In the genomic region with DNA sequence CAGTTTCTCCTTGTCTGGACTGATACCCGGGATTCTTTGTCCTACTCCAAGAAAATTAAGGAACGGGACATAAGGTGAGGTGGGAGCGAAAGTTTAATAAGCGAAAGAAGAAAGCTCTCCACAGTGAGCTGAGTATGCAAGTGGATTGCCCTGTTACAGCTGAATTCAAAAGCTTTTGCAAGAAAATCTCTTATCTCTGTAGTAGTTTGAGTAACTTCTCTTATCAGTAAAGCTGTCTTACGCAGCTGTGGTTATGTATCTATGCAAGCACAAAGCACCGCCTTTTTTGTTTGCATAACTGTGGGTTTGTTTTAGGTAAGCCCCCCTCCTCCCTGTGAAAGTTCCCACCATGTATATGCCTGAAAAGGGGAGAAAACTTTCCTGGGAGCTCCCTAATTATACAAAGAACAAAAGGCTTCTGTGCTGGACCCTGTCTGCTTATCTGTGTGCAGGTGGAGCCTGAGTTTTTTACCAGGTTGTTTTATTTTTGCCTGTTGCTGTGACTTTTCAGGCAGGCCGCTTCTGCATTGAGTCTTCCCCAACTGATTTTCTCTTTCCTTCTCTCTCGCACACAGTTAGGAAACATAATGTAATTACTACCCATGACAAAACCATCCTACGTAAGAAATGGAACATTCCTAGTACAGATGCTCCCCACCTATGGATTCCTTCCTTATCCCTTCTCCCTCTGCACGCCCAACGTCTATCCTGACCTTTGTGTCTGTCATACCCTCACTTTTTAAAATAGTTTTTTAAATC, we compare ENCODE assay signal across 1 cellular context.
A peak's percentile ranks its signal among the peaks of the same experiment; 100 is the strongest.
TF ChIP-seq lines count a peak whose summit lies in the region.

No MANE protein-coding gene starts in this region.

TF ChIP-seq in K562, 482 proteins besides CTCF, POLR2A, EP300 and RAD21 (continued from another document and continues in another):
- TF ChIP-seq TFAP4 (CRISPR knock-in tag; IDR thresholded peaks at IDR 0.05; ENCODE audit: borderline replicate concordance) (no peak), TEAD1 (CRISPR knock-in tag; IDR thresholded peaks at IDR 0.05) (peak in 1 of 2 experiments; percentile 92; a peak in 2 of 4 replicates), TBL1XR1 (IDR thresholded peaks at IDR 0.05; ENCODE audit: low read length in 2 of 2) (peak in 1 of 2 experiments; percentile 47; a peak in 1 of 4 replicates), LCOR (CRISPR knock-in tag; IDR thresholded peaks at IDR 0.05) (0 out of 2 replicates have a peak, but pooled peaks have one; percentile 28), ZNF561 (CRISPR knock-in tag; conservative IDR thresholded peaks at IDR 0.05) (no peak), MTA2 (IDR thresholded peaks at IDR 0.05; ENCODE audit: low read depth) (peak; percentile 63; the same call in 1 of the 2 replicates), HMG20B (CRISPR knock-in tag; IDR thresholded peaks at IDR 0.05) (no peak), KAT7 (CRISPR knock-in tag; IDR thresholded peaks at IDR 0.05; ENCODE audit: borderline replicate concordance) (no peak), PHB2 (IDR thresholded peaks at IDR 0.05; ENCODE audit: low read depth) (no peak), XRCC4 (IDR thresholded peaks at IDR 0.05; ENCODE audit: extremely low read depth, insufficient read depth, insufficient read length) (no peak), RUNX1 (IDR thresholded peaks at IDR 0.05; ENCODE audit: low read depth) (no peak), PRMT5 (CRISPR knock-in tag; IDR thresholded peaks at IDR 0.05) (no peak), NCOA1 (IDR thresholded peaks at IDR 0.05; ENCODE audit: low read depth) (no peak), SREBF1 (IDR thresholded peaks at IDR 0.05; ENCODE audit: borderline replicate concordance, low read depth, low read length) (no peak), HMG20A (CRISPR knock-in tag; conservative IDR thresholded peaks at IDR 0.05) (no peak), NFIC (IDR thresholded peaks at IDR 0.05) (no peak), IRF9 (tag; IDR thresholded peaks at IDR 0.05) (no peak), ETV1 (tag; conservative IDR thresholded peaks at IDR 0.05; ENCODE audit: low read depth) (no peak), PBX2 (CRISPR knock-in tag; IDR thresholded peaks at IDR 0.05; ENCODE audit: low read depth) (no peak), PBX2 (tag; conservative IDR thresholded peaks at IDR 0.05; ENCODE audit: low read depth) (no peak)
- TF ChIP-seq, protein P1, sequence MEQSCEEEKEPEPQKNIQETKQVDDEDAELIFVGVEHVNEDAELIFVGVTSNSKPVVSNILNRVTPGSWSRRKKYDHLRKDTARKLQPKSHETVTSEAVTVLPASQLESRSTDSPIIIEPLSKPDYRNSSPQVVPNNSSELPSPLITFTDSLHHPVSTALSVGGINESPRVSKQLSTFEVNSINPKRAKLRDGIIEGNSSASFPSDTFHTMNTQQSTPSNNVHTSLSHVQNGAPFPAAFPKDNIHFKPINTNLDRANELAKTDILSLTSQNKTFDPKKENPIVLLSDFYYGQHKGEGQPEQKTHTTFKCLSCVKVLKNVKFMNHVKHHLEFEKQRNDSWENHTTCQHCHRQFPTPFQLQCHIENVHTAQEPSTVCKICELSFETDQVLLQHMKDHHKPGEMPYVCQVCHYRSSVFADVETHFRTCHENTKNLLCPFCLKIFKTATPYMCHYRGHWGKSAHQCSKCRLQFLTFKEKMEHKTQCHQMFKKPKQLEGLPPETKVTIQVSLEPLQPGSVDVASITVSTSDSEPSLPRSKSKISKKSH (CRISPR knock-in tag; IDR thresholded peaks at IDR 0.05), result no peak
- TF ChIP-seq, protein P2, sequence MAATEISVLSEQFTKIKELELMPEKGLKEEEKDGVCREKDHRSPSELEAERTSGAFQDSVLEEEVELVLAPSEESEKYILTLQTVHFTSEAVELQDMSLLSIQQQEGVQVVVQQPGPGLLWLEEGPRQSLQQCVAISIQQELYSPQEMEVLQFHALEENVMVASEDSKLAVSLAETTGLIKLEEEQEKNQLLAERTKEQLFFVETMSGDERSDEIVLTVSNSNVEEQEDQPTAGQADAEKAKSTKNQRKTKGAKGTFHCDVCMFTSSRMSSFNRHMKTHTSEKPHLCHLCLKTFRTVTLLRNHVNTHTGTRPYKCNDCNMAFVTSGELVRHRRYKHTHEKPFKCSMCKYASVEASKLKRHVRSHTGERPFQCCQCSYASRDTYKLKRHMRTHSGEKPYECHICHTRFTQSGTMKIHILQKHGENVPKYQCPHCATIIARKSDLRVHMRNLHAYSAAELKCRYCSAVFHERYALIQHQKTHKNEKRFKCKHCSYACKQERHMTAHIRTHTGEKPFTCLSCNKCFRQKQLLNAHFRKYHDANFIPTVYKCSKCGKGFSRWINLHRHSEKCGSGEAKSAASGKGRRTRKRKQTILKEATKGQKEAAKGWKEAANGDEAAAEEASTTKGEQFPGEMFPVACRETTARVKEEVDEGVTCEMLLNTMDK (IDR thresholded peaks at IDR 0.05; ENCODE audit: borderline replicate concordance, insufficient read depth, low read depth, low read length, poor library complexity, severe bottlenecking), result no peak
- TF ChIP-seq, protein P3, sequence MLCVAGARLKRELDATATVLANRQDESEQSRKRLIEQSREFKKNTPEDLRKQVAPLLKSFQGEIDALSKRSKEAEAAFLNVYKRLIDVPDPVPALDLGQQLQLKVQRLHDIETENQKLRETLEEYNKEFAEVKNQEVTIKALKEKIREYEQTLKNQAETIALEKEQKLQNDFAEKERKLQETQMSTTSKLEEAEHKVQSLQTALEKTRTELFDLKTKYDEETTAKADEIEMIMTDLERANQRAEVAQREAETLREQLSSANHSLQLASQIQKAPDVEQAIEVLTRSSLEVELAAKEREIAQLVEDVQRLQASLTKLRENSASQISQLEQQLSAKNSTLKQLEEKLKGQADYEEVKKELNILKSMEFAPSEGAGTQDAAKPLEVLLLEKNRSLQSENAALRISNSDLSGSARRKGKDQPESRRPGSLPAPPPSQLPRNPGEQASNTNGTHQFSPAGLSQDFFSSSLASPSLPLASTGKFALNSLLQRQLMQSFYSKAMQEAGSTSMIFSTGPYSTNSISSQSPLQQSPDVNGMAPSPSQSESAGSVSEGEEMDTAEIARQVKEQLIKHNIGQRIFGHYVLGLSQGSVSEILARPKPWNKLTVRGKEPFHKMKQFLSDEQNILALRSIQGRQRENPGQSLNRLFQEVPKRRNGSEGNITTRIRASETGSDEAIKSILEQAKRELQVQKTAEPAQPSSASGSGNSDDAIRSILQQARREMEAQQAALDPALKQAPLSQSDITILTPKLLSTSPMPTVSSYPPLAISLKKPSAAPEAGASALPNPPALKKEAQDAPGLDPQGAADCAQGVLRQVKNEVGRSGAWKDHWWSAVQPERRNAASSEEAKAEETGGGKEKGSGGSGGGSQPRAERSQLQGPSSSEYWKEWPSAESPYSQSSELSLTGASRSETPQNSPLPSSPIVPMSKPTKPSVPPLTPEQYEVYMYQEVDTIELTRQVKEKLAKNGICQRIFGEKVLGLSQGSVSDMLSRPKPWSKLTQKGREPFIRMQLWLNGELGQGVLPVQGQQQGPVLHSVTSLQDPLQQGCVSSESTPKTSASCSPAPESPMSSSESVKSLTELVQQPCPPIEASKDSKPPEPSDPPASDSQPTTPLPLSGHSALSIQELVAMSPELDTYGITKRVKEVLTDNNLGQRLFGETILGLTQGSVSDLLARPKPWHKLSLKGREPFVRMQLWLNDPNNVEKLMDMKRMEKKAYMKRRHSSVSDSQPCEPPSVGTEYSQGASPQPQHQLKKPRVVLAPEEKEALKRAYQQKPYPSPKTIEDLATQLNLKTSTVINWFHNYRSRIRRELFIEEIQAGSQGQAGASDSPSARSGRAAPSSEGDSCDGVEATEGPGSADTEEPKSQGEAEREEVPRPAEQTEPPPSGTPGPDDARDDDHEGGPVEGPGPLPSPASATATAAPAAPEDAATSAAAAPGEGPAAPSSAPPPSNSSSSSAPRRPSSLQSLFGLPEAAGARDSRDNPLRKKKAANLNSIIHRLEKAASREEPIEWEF (CRISPR knock-in tag; IDR thresholded peaks at IDR 0.05), result no peak
- TF ChIP-seq, protein P4, sequence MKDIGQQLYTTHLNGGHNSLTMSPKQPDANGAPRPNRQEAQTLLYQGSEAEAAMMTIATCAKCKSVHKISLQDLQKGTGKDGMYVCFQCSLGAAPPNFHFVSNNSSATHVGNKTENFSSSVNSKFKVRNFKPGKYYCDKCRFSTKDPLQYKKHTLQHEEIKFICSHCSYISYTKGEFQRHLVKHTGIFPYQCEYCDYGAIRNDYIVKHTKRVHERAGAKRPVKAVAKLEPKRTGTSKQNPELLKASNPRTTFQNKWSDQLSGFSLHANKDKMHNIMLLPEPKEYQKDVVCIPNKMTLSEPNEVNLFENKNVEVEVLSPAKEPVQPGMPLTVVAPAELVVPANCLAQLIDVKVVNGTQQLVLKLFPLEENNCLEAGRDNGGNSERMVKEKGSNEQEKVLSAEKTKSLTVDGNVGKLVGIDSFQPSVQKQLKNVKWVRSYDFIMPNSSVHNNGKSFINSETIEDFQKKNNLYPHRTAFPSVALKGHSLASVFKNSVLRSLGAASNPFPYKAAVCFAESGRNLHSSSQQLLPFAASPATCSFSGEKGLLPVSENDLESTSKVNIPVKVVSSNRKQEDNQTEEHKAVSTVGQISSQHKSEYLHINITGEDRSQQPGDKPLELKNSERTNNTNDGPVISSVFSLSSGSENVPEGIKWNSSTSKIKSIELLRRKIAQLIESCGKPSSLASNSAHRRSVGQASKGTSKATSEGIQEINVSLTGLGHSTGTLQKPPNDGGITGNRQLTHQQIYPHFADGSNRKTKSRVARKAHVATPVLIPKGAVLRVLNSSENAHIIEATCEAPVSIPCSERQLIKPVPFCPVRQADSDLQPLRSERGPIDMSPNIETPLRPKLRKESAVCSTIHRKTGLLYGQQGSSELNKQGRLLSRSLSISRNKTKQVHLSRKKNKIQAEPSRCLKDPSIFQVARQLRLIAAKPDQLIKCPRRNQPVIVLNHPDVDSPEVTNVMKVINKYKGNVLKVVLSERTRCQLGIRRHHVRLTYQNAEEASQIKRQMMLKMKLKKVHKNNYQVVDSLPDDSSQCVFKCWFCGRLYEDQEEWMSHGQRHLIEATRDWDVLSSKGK (CRISPR knock-in tag; IDR thresholded peaks at IDR 0.05), result no peak
- TF ChIP-seq, protein P5, sequence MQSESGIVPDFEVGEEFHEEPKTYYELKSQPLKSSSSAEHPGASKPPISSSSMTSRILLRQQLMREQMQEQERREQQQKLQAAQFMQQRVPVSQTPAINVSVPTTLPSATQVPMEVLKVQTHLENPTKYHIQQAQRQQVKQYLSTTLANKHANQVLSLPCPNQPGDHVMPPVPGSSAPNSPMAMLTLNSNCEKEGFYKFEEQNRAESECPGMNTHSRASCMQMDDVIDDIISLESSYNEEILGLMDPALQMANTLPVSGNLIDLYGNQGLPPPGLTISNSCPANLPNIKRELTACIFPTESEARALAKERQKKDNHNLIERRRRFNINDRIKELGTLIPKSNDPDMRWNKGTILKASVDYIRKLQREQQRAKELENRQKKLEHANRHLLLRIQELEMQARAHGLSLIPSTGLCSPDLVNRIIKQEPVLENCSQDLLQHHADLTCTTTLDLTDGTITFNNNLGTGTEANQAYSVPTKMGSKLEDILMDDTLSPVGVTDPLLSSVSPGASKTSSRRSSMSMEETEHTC (IDR thresholded peaks at IDR 0.05), result no peak
- TF ChIP-seq, protein P6, sequence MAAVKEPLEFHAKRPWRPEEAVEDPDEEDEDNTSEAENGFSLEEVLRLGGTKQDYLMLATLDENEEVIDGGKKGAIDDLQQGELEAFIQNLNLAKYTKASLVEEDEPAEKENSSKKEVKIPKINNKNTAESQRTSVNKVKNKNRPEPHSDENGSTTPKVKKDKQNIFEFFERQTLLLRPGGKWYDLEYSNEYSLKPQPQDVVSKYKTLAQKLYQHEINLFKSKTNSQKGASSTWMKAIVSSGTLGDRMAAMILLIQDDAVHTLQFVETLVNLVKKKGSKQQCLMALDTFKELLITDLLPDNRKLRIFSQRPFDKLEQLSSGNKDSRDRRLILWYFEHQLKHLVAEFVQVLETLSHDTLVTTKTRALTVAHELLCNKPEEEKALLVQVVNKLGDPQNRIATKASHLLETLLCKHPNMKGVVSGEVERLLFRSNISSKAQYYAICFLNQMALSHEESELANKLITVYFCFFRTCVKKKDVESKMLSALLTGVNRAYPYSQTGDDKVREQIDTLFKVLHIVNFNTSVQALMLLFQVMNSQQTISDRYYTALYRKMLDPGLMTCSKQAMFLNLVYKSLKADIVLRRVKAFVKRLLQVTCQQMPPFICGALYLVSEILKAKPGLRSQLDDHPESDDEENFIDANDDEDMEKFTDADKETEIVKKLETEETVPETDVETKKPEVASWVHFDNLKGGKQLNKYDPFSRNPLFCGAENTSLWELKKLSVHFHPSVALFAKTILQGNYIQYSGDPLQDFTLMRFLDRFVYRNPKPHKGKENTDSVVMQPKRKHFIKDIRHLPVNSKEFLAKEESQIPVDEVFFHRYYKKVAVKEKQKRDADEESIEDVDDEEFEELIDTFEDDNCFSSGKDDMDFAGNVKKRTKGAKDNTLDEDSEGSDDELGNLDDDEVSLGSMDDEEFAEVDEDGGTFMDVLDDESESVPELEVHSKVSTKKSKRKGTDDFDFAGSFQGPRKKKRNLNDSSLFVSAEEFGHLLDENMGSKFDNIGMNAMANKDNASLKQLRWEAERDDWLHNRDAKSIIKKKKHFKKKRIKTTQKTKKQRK (IDR thresholded peaks at IDR 0.05; ENCODE audit: borderline replicate concordance, low read depth, low read length), result no peak
